1 cellular context compared by ENCODE assay signal in the genomic region with DNA sequence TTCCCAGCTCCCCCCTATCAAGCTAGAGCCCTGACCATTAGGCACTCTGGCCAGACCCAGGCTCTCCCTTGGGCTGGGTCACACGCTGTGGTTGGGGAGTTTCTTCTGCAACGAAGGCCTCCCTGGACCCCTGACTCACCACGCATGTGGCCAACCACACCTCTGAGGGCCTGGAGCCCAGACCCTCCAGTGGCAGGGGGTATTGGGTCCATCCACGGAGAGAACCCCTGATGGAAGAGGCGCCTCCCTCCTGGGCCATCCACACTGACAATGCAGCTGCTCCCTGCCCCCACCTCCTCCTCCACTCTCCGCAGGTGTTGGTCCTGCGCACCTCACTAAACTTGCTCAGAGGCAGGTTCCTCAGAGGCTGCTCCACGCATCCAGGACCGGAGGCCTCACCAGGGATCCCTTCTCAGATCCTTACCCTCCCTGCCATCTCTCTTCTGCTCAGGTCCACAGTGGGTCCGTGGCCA.
TF ChIP-seq lines count a peak whose summit lies in the region.

No MANE protein-coding gene starts in this region.

TF ChIP-seq in GM12878, 131 proteins besides CTCF, POLR2A, EP300 and RAD21 (continued from another document):
- TF ChIP-seq MYC (IDR thresholded peaks at IDR 0.05; ENCODE audit: insufficient read depth, insufficient read length, insufficient replicate concordance, low read length, severe bottlenecking) (no peak), SPI1 (IDR thresholded peaks at IDR 0.05; ENCODE audit: borderline replicate concordance, insufficient read depth, low read depth, low read length) (no peak), ZNF274 (IDR thresholded peaks at IDR 0.05; ENCODE audit: insufficient read depth, insufficient read length) (no peak), IKZF2 (IDR thresholded peaks at IDR 0.05) (peak in 1 of 2 experiments; percentile 3; a peak in 1 of 4 replicates), TAF1 (IDR thresholded peaks at IDR 0.05; ENCODE audit: borderline replicate concordance, low read depth, low read length) (no peak), ZNF207 (IDR thresholded peaks at IDR 0.05; ENCODE audit: borderline replicate concordance) (no peak), BHLHE40 (IDR thresholded peaks at IDR 0.05; ENCODE audit: borderline replicate concordance in 1 of 2, low read depth in 2 of 2, low read length in 1 of 2) (no peak), EGR1 (IDR thresholded peaks at IDR 0.05; ENCODE audit: borderline replicate concordance in 1 of 2, low read depth in 2 of 2, low read length in 2 of 2) (no peak), GATAD2B (conservative IDR thresholded peaks at IDR 0.05; ENCODE audit: low read depth) (0 out of 2 replicates have a peak, but pooled peaks have one; percentile 50), SMARCA5 (IDR thresholded peaks at IDR 0.05) (peak; percentile 31; the same call in 1 of the 2 replicates), RCOR1 (conservative IDR thresholded peaks at IDR 0.05; ENCODE audit: low read depth, low read length) (no peak), POU2F2 (IDR thresholded peaks at IDR 0.05; ENCODE audit: borderline replicate concordance, low read depth, low read length) (no peak), SRF (IDR thresholded peaks at IDR 0.05; ENCODE audit: low read depth in 2 of 2, low read length in 2 of 2) (no peak), NFYA (IDR thresholded peaks at IDR 0.05; ENCODE audit: borderline replicate concordance, low read depth, low read length) (no peak), IKZF1 (conservative IDR thresholded peaks at IDR 0.05) (0 out of 2 replicates have a peak, but pooled peaks have one; percentile 17), JUNB (IDR thresholded peaks at IDR 0.05) (no peak), ZNF24 (IDR thresholded peaks at IDR 0.05) (no peak), TCF12 (IDR thresholded peaks at IDR 0.05; ENCODE audit: low read depth, low read length) (0 out of 2 replicates have a peak, but pooled peaks have one; percentile 29), YY1 (IDR thresholded peaks at IDR 0.05; ENCODE audit: low read depth, low read length) (no peak), TARDBP (IDR thresholded peaks at IDR 0.05; ENCODE audit: borderline replicate concordance) (no peak), RB1 (IDR thresholded peaks at IDR 0.05; ENCODE audit: borderline replicate concordance) (no peak), HDGF (IDR thresholded peaks at IDR 0.05) (no peak), NFIC (IDR thresholded peaks at IDR 0.05; ENCODE audit: low read depth, low read length) (no peak), MEF2B (IDR thresholded peaks at IDR 0.05; ENCODE audit: partially characterized antibody, poor library complexity, severe bottlenecking) (peak; percentile 11), DPF2 (IDR thresholded peaks at IDR 0.05) (peak; percentile 42)
- TF ChIP-seq, protein P1, sequence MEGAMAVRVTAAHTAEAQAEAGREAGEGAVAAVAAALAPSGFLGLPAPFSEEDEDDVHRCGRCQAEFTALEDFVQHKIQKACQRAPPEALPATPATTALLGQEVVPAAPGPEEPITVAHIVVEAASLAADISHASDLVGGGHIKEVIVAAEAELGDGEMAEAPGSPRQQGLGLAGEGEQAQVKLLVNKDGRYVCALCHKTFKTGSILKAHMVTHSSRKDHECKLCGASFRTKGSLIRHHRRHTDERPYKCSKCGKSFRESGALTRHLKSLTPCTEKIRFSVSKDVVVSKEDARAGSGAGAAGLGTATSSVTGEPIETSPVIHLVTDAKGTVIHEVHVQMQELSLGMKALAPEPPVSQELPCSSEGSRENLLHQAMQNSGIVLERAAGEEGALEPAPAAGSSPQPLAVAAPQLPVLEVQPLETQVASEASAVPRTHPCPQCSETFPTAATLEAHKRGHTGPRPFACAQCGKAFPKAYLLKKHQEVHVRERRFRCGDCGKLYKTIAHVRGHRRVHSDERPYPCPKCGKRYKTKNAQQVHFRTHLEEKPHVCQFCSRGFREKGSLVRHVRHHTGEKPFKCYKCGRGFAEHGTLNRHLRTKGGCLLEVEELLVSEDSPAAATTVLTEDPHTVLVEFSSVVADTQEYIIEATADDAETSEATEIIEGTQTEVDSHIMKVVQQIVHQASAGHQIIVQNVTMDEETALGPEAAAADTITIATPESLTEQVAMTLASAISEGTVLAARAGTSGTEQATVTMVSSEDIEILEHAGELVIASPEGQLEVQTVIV (IDR thresholded peaks at IDR 0.05; ENCODE audit: borderline replicate concordance, partially characterized antibody) = no peak
- TF ChIP-seq, protein P2, sequence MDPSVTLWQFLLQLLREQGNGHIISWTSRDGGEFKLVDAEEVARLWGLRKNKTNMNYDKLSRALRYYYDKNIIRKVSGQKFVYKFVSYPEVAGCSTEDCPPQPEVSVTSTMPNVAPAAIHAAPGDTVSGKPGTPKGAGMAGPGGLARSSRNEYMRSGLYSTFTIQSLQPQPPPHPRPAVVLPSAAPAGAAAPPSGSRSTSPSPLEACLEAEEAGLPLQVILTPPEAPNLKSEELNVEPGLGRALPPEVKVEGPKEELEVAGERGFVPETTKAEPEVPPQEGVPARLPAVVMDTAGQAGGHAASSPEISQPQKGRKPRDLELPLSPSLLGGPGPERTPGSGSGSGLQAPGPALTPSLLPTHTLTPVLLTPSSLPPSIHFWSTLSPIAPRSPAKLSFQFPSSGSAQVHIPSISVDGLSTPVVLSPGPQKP (IDR thresholded peaks at IDR 0.05; ENCODE audit: low read depth, low read length) = no peak
- TF ChIP-seq, protein P3, sequence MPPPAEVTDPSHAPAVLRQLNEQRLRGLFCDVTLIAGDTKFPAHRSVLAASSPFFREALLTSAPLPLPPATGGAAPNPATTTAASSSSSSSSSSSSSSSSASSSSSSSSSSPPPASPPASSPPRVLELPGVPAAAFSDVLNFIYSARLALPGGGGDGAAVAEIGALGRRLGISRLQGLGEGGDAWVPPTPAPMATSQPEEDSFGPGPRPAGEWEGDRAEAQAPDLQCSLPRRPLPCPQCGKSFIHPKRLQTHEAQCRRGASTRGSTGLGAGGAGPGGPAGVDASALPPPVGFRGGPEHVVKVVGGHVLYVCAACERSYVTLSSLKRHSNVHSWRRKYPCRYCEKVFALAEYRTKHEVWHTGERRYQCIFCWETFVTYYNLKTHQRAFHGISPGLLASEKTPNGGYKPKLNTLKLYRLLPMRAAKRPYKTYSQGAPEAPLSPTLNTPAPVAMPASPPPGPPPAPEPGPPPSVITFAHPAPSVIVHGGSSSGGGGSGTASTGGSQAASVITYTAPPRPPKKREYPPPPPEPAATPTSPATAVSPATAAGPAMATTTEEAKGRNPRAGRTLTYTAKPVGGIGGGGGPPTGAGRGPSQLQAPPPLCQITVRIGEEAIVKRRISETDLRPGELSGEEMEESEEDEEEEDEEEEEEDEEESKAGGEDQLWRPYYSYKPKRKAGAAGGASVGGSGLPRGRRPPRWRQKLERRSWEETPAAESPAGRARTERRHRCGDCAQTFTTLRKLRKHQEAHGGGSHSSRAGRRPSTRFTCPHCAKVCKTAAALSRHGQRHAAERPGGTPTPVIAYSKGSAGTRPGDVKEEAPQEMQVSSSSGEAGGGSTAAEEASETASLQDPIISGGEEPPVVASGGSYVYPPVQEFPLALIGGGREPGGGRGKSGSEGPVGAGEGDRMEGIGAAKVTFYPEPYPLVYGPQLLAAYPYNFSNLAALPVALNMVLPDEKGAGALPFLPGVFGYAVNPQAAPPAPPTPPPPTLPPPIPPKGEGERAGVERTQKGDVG (CRISPR knock-in tag; IDR thresholded peaks at IDR 0.05) = no peak
- TF ChIP-seq, protein P4, sequence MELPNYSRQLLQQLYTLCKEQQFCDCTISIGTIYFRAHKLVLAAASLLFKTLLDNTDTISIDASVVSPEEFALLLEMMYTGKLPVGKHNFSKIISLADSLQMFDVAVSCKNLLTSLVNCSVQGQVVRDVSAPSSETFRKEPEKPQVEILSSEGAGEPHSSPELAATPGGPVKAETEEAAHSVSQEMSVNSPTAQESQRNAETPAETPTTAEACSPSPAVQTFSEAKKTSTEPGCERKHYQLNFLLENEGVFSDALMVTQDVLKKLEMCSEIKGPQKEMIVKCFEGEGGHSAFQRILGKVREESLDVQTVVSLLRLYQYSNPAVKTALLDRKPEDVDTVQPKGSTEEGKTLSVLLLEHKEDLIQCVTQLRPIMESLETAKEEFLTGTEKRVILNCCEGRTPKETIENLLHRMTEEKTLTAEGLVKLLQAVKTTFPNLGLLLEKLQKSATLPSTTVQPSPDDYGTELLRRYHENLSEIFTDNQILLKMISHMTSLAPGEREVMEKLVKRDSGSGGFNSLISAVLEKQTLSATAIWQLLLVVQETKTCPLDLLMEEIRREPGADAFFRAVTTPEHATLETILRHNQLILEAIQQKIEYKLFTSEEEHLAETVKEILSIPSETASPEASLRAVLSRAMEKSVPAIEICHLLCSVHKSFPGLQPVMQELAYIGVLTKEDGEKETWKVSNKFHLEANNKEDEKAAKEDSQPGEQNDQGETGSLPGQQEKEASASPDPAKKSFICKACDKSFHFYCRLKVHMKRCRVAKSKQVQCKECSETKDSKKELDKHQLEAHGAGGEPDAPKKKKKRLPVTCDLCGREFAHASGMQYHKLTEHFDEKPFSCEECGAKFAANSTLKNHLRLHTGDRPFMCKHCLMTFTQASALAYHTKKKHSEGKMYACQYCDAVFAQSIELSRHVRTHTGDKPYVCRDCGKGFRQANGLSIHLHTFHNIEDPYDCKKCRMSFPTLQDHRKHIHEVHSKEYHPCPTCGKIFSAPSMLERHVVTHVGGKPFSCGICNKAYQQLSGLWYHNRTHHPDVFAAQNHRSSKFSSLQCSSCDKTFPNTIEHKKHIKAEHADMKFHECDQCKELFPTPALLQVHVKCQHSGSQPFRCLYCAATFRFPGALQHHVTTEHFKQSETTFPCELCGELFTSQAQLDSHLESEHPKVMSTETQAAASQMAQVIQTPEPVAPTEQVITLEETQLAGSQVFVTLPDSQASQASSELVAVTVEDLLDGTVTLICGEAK (IDR thresholded peaks at IDR 0.05; ENCODE audit: borderline replicate concordance) = no peak
- TF ChIP-seq, protein P5, sequence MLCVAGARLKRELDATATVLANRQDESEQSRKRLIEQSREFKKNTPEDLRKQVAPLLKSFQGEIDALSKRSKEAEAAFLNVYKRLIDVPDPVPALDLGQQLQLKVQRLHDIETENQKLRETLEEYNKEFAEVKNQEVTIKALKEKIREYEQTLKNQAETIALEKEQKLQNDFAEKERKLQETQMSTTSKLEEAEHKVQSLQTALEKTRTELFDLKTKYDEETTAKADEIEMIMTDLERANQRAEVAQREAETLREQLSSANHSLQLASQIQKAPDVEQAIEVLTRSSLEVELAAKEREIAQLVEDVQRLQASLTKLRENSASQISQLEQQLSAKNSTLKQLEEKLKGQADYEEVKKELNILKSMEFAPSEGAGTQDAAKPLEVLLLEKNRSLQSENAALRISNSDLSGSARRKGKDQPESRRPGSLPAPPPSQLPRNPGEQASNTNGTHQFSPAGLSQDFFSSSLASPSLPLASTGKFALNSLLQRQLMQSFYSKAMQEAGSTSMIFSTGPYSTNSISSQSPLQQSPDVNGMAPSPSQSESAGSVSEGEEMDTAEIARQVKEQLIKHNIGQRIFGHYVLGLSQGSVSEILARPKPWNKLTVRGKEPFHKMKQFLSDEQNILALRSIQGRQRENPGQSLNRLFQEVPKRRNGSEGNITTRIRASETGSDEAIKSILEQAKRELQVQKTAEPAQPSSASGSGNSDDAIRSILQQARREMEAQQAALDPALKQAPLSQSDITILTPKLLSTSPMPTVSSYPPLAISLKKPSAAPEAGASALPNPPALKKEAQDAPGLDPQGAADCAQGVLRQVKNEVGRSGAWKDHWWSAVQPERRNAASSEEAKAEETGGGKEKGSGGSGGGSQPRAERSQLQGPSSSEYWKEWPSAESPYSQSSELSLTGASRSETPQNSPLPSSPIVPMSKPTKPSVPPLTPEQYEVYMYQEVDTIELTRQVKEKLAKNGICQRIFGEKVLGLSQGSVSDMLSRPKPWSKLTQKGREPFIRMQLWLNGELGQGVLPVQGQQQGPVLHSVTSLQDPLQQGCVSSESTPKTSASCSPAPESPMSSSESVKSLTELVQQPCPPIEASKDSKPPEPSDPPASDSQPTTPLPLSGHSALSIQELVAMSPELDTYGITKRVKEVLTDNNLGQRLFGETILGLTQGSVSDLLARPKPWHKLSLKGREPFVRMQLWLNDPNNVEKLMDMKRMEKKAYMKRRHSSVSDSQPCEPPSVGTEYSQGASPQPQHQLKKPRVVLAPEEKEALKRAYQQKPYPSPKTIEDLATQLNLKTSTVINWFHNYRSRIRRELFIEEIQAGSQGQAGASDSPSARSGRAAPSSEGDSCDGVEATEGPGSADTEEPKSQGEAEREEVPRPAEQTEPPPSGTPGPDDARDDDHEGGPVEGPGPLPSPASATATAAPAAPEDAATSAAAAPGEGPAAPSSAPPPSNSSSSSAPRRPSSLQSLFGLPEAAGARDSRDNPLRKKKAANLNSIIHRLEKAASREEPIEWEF (IDR thresholded peaks at IDR 0.05; ENCODE audit: insufficient replicate concordance, low read depth, low read length) = no peak
- TF ChIP-seq, protein P6, sequence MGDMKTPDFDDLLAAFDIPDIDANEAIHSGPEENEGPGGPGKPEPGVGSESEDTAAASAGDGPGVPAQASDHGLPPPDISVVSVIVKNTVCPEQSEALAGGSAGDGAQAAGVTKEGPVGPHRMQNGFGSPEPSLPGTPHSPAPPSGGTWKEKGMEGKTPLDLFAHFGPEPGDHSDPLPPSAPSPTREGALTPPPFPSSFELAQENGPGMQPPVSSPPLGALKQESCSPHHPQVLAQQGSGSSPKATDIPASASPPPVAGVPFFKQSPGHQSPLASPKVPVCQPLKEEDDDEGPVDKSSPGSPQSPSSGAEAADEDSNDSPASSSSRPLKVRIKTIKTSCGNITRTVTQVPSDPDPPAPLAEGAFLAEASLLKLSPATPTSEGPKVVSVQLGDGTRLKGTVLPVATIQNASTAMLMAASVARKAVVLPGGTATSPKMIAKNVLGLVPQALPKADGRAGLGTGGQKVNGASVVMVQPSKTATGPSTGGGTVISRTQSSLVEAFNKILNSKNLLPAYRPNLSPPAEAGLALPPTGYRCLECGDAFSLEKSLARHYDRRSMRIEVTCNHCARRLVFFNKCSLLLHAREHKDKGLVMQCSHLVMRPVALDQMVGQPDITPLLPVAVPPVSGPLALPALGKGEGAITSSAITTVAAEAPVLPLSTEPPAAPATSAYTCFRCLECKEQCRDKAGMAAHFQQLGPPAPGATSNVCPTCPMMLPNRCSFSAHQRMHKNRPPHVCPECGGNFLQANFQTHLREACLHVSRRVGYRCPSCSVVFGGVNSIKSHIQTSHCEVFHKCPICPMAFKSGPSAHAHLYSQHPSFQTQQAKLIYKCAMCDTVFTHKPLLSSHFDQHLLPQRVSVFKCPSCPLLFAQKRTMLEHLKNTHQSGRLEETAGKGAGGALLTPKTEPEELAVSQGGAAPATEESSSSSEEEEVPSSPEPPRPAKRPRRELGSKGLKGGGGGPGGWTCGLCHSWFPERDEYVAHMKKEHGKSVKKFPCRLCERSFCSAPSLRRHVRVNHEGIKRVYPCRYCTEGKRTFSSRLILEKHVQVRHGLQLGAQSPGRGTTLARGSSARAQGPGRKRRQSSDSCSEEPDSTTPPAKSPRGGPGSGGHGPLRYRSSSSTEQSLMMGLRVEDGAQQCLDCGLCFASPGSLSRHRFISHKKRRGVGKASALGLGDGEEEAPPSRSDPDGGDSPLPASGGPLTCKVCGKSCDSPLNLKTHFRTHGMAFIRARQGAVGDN (IDR thresholded peaks at IDR 0.05) = 0 out of 2 replicates have a peak, but pooled peaks have one; percentile 16
